8 cellular contexts compared by ENCODE assay signal in genomic region chr17:77475012-77475976, GRCh38.
DNase-seq lines count a peak whose midpoint lies in the region; ATAC-seq and TF ChIP-seq lines count a peak whose summit lies in the region.
"Had no signal": no experiment of that assay in that cellular context is flagged by ENCODE, and none has a peak within 500 bp of the region (broad histone marks: within the 10 kb centered on the region; RNA-seq: fewer than 3 reads in every experiment).

No MANE protein-coding gene starts in this region.

- H3K4me3 Mint-ChIP-seq in activated CD4-positive, alpha-beta memory T cell treated with anti-CD3 and anti-CD28 coated beads, Interleukin-2, amount 10 ng/mL, durations not matched to agents 7 days and 5 days, result peak overlapping the region; percentile 28
- H3K4me3 Mint-ChIP-seq: dendritic cell treated with granulocyte-macrophage colony-stimulating factor and Interleukin-4, amounts not matched to agents 40 ng/mL and 50 ng/mL, for 4 days had no signal

- H3K4me3 ChIP-seq in epithelial cell of esophagus (ENCODE audit: low read length) (no peak overlapping the region), H7 (ENCODE audit: insufficient read depth, low read depth, low read length) (no peak overlapping the region)

- H3K4me1 Mint-ChIP-seq in activated CD4-positive, alpha-beta memory T cell treated with anti-CD3 and anti-CD28 coated beads, Interleukin-2, amount 10 ng/mL, durations not matched to agents 7 days and 5 days, result peaks cover 88% of the 10 kb centered on the region

- ATAC-seq in GM18502 (IDR thresholded peaks at IDR 0.05; ENCODE audit: poor library complexity, unreplicated experiment), result no peak

- DNase-seq in activated CD4-positive, alpha-beta memory T cell treated with anti-CD3 and anti-CD28 coated beads, Interleukin-2, amount 10 ng/mL, durations not matched to agents 7 days and 5 days, result peak; percentile 70
- peak; percentile 71 for DNase-seq in epithelial cell of esophagus (ENCODE audit: low read depth)
- peak; percentile 46 to 54 for DNase-seq in stimulated activated CD4-positive, alpha-beta T cell treated with anti-CD3 and anti-CD28 coated beads, Interleukin-15, amount 100 ng/mL, for 1 hour (ENCODE audit: low read depth in 1 of 2, low spot score in 1 of 2)
- DNase-seq in H7, result no peak
- no peak for DNase-seq in NAMALWA (ENCODE audit: low spot score)

- H3K36me3 Mint-ChIP-seq in activated CD4-positive, alpha-beta memory T cell treated with anti-CD3 and anti-CD28 coated beads, Interleukin-2, amount 10 ng/mL, durations not matched to agents 7 days and 5 days (ENCODE audit: low read depth), result peaks cover 70% of the 10 kb centered on the region

- H3K27me3 ChIP-seq in H7 (ENCODE audit: control insufficient read depth, insufficient read depth, low read length), result no peaks in the 10 kb centered on the region

- peak overlapping the region; percentile 46 for H3K27ac ChIP-seq in KOPT-K1 (ENCODE audit: low read depth, low read length, poor library complexity, severe bottlenecking)

- H3K9me3 ChIP-seq in KOPT-K1 (ENCODE audit: insufficient read depth, low read length, poor library complexity, severe bottlenecking), result no peaks in the 10 kb centered on the region

- POLR2A ChIA-PET in activated CD4-positive, alpha-beta memory T cell treated with anti-CD3 and anti-CD28 coated beads, Interleukin-2, amount 10 ng/mL, durations not matched to agents 7 days and 5 days (lab: Charles Lee), result interaction anchor here (0.6 to 7.4 kb wide), 16 partner anchors 8 to 1477 kb away, joined by 3 to 71 read pairs (median 6); no protein-coding TSS in a partner anchor

- TF ChIP-seq CTCF in epithelial cell of esophagus (IDR thresholded peaks at IDR 0.05; ENCODE audit: insufficient read depth, low read depth, low read length, missing control alignments), result no peak

- no peaks in the 10 kb centered on the region for H3K9me3 Mint-ChIP-seq in activated CD4-positive, alpha-beta memory T cell treated with anti-CD3 and anti-CD28 coated beads, Interleukin-2, amount 10 ng/mL, durations not matched to agents 7 days and 5 days

- no peaks in the 10 kb centered on the region for H3K27me3 Mint-ChIP-seq in activated CD4-positive, alpha-beta memory T cell treated with anti-CD3 and anti-CD28 coated beads, Interleukin-2, amount 10 ng/mL, durations not matched to agents 7 days and 5 days
- H3K27me3 Mint-ChIP-seq: dendritic cell treated with granulocyte-macrophage colony-stimulating factor and Interleukin-4, amounts not matched to agents 40 ng/mL and 50 ng/mL, for 4 days had no signal

- peak overlapping the region; percentile 50 for H3K27ac Mint-ChIP-seq in activated CD4-positive, alpha-beta memory T cell treated with anti-CD3 and anti-CD28 coated beads, Interleukin-2, amount 10 ng/mL, durations not matched to agents 7 days and 5 days
- H3K27ac Mint-ChIP-seq: dendritic cell treated with granulocyte-macrophage colony-stimulating factor and Interleukin-4, amounts not matched to agents 40 ng/mL and 50 ng/mL, for 4 days had no signal

- CTCF ChIA-PET in activated CD4-positive, alpha-beta memory T cell treated with anti-CD3 and anti-CD28 coated beads, Interleukin-2, amount 10 ng/mL, durations not matched to agents 7 days and 5 days (lab: Charles Lee), result interaction anchor here (0.6 to 4.4 kb wide), 6 partner anchors 11 to 86 kb away, joined by 3 to 19 read pairs (median 4); no protein-coding TSS in a partner anchor

- H3K36me3 ChIP-seq in KOPT-K1 (ENCODE audit: insufficient read depth, low read length), result peaks cover 95% of the 10 kb centered on the region
- H3K36me3 ChIP-seq in H7 (replicated peaks; ENCODE audit: control insufficient read depth, insufficient read depth, low read length), result no peaks in the 10 kb centered on the region

Comparison
In these comparisons a context has a peak if more than half of its experiments do, and no peak if none do; other contexts are left out.
1. DNase-seq: peak in activated CD4-positive, alpha-beta memory T cell treated with anti-CD3 and anti-CD28 coated beads, Interleukin-2, amount 10 ng/mL, durations not matched to agents 7 days and 5 days (single experiment), epithelial cell of esophagus (single experiment) and stimulated activated CD4-positive, alpha-beta T cell treated with anti-CD3 and anti-CD28 coated beads, Interleukin-15, amount 100 ng/mL, for 1 hour (2 of 2); none in H7 (single experiment) and NAMALWA (single experiment).